ENCODE assay signal across 8 cellular contexts in genomic region chr10:103193107-103193819, GRCh38. TPM values are rescaled to one million over a fixed set of nuclear protein-coding genes. Genes with fewer than 3 reads are reported as not detected.
DNase-seq lines count a peak whose midpoint lies in the region; ATAC-seq and TF ChIP-seq lines count a peak whose summit lies in the region.

TSS of gene NT5C2 (minus strand) at chr10:103193272. CDS start at chr10:103174958, 18,314 bp downstream.

- peaks cover 8 to 10% of the 10 kb centered on the region in 2 donors for H3K36me3 Mint-ChIP-seq in CD4-positive, alpha-beta memory T cell
- peaks cover 4 to 12% of the 10 kb centered on the region in 2 donors for H3K36me3 Mint-ChIP-seq in activated T-cell treated with anti-CD3 and anti-CD28 coated beads, Interleukin-2, amount 50 U/mL, for 72 hours (ENCODE audit: insufficient read depth in 2 of 2)

- POLR2A ChIA-PET in CD4-positive, alpha-beta memory T cell (lab: Charles Lee; ENCODE audit: partially characterized antibody) = interaction anchor here (1.1 to 2.3 kb wide), 3 partner anchors 10 to 276 kb away, joined by 3 to 14 read pairs (median 6); partner anchors contain the start of gene CNNM2

- no peaks in the 10 kb centered on the region for H3K27me3 Mint-ChIP-seq in CD4-positive, alpha-beta memory T cell
- H3K27me3 Mint-ChIP-seq in activated T-cell treated with anti-CD3 and anti-CD28 coated beads, Interleukin-2, amount 50 U/mL, for 72 hours (ENCODE audit: low read depth) = peaks cover 10% of the 10 kb centered on the region

- no peaks in the 10 kb centered on the region for H3K36me3 ChIP-seq in CD4-positive, alpha-beta memory T cell (ENCODE audit: insufficient read depth, low read length)
- H3K36me3 ChIP-seq in Peyer's patch = peaks cover 0 to under 1% (median 0%) of the 10 kb centered on the region in 3 donors
- peaks cover 0 to under 1% (median 0%) of the 10 kb centered on the region in 3 donors for H3K36me3 ChIP-seq in esophagus squamous epithelium

- intact Hi-C loops in CD4-positive, alpha-beta memory T cell (cut with micrococcal nuclease) = loop anchor here (1.0 kb wide), 2 partner anchors 275 to 339 kb away; partner anchors contain the start of genes BORCS7 and CNNM2
- intact Hi-C loops in esophagus squamous epithelium (cut with DNase I) = no loop called here

- WGBS in esophagus squamous epithelium, 2 donors = 36 to 45% methylated on average over 5 to 6 of the region's 62 CpGs

- no peaks in the 10 kb centered on the region for H3K9me3 Mint-ChIP-seq in CD4-positive, alpha-beta memory T cell
- H3K9me3 Mint-ChIP-seq in activated T-cell treated with anti-CD3 and anti-CD28 coated beads, Interleukin-2, amount 50 U/mL, for 72 hours = no peaks in the 10 kb centered on the region

- peak within 1 kb of the TSS; percentile 94 to 98 (median 97) for H3K27ac Mint-ChIP-seq in CD4-positive, alpha-beta memory T cell
- peak within 1 kb of the TSS; percentile 99 for H3K27ac Mint-ChIP-seq in activated T-cell treated with anti-CD3 and anti-CD28 coated beads, Interleukin-2, amount 50 U/mL, for 72 hours

- H3K4me1 Mint-ChIP-seq in CD4-positive, alpha-beta memory T cell = peaks cover 27 to 49% (median 38%) of the 10 kb centered on the region in 4 donors
- H3K4me1 Mint-ChIP-seq in activated T-cell treated with anti-CD3 and anti-CD28 coated beads, Interleukin-2, amount 50 U/mL, for 72 hours (ENCODE audit: low read depth) = peaks cover 60% of the 10 kb centered on the region

- peak; percentile 54 for ATAC-seq in GM19438 (IDR thresholded peaks at IDR 0.05; ENCODE audit: low read depth, unreplicated experiment)
- ATAC-seq in activated T-cell treated with anti-CD3 and anti-CD28 coated beads, Interleukin-2, amount 50 U/mL, for 72 hours (replicated peaks in 1 of 2) = peak; percentile 84 to 85

- H3K9me3 ChIP-seq in CD4-positive, alpha-beta memory T cell (ENCODE audit: control insufficient read depth in 1 of 2, low read length in 2 of 2) = no peaks in the 10 kb centered on the region
- H3K9me3 ChIP-seq in Peyer's patch = no peaks in the 10 kb centered on the region
- no peaks in the 10 kb centered on the region for H3K9me3 ChIP-seq in esophagus squamous epithelium

- TF ChIP-seq POLR2A in Peyer's patch (IDR thresholded peaks at IDR 0.05) (no peak), esophagus squamous epithelium (IDR thresholded peaks at IDR 0.05) (peak in 2 of 4 donors; percentile 35 to 69)

- peak; percentile 65 to 76 (median 75) for DNase-seq in CD4-positive, alpha-beta memory T cell
- DNase-seq in HL-60 (ENCODE audit: low read depth in 1 of 2, low spot score in 1 of 2) = peak in 1 of 2 experiments; percentile 71
- peak; percentile 72 to 88 (median 86) for DNase-seq in Peyer's patch
- DNase-seq in activated T-cell treated with anti-CD3 and anti-CD28 coated beads, Interleukin-2, amount 50 U/mL, for 72 hours = peak; percentile 87 to 91
- DNase-seq in esophagus squamous epithelium (lab: John Stamatoyannopoulos, UW) = no peak
- DNase-seq in myocyte (ENCODE audit: low read depth) = peak; percentile 82
- peak; percentile 39 to 83 for DNase-seq in stimulated activated CD8-positive, alpha-beta memory T cell treated with anti-CD3 and anti-CD28 coated beads, Interleukin-7, amount 100 ng/mL, for 4 hours (ENCODE audit: low read depth in 2 of 2)

- CTCF ChIA-PET in CD4-positive, alpha-beta memory T cell (lab: Charles Lee; ENCODE audit: partially characterized antibody) = interaction anchor here (0.6 to 2.2 kb wide), 4 partner anchors 51 to 1099 kb away, joined by 3 to 8 read pairs (median 4); partner anchors contain the start of gene RPEL1

- H3K4me3 ChIP-seq in CD4-positive, alpha-beta memory T cell (ENCODE audit: low read length in 2 of 2) = peak within 1 kb of the TSS; percentile 80 to 81
- H3K4me3 ChIP-seq in HL-60 (replicated peaks; ENCODE audit: insufficient read depth, low read length) (peak within 1 kb of the TSS; percentile 69), Peyer's patch (peak within 1 kb of the TSS; percentile 77 to 100 (median 86)), esophagus squamous epithelium (peak within 1 kb of the TSS; percentile 73 to 100 (median 98))

- H3K27me3 ChIP-seq in CD4-positive, alpha-beta memory T cell (ENCODE audit: insufficient read depth, low read length) = no peaks in the 10 kb centered on the region
- H3K27me3 ChIP-seq in HL-60 (ENCODE audit: insufficient read depth, poor library complexity, severe bottlenecking) = no peaks in the 10 kb centered on the region
- no peaks in the 10 kb centered on the region for H3K27me3 ChIP-seq in Peyer's patch
- no peaks in the 10 kb centered on the region for H3K27me3 ChIP-seq in esophagus squamous epithelium

- H3K4me3 Mint-ChIP-seq in CD4-positive, alpha-beta memory T cell = peak within 1 kb of the TSS; percentile 94 to 99 (median 98)
- H3K4me3 Mint-ChIP-seq in activated T-cell treated with anti-CD3 and anti-CD28 coated beads, Interleukin-2, amount 50 U/mL, for 72 hours = peak within 1 kb of the TSS; percentile 98 to 100

- TF ChIP-seq CTCF in HL-60 (IDR thresholded peaks at IDR 0.05; ENCODE audit: insufficient read depth, low read length) (no peak), Peyer's patch (IDR thresholded peaks at IDR 0.05) (no peak), esophagus squamous epithelium (IDR thresholded peaks at IDR 0.05) (no peak)

- H3K27ac ChIP-seq in CD4-positive, alpha-beta memory T cell (ENCODE audit: low read depth, low read length) = peak within 1 kb of the TSS; percentile 76
- H3K27ac ChIP-seq in HL-60 (replicated peaks) (peak within 1 kb of the TSS; percentile 94), Peyer's patch (peak within 1 kb of the TSS; percentile 92 to 94 (median 94)), esophagus squamous epithelium (peak within 1 kb of the TSS; percentile 96 to 100 (median 99))

- peaks cover 41% of the 10 kb centered on the region for H3K4me1 ChIP-seq in CD4-positive, alpha-beta memory T cell (ENCODE audit: insufficient read depth, low read length)
- H3K4me1 ChIP-seq in Peyer's patch (peaks cover 0 to 25% (median 2%) of the 10 kb centered on the region in 4 donors), esophagus squamous epithelium (peaks cover 7 to 76% (median 40%) of the 10 kb centered on the region in 3 donors)

RNA-seq across cellular contexts. Expression of gene NT5C2, which starts in this region (rescaled TPM):
- total RNA-seq in CD4-positive, alpha-beta memory T cell = 10 to 100 TPM; 79.8 to 80.4 TPM
- 10 to 100 TPM; 54.3 to 78.8 TPM for polyA plus RNA-seq in CD4-positive, alpha-beta memory T cell
- total RNA-seq in Peyer's patch = 10 to 100 TPM; 39.6 to 86.5 (median 50.7) TPM
- total RNA-seq in activated T-cell treated with anti-CD3 and anti-CD28 coated beads, Interleukin-2, amount 50 U/mL, for 72 hours = 100 to 1,000 TPM in 1 of 2 donors, 10 to 100 TPM in 1; 99.6 to 102 TPM
- 10 to 100 TPM; 91.2 to 98.3 (median 92.5) TPM for total RNA-seq in esophagus squamous epithelium
- total RNA-seq in myocyte = 57.3 and 79.4 TPM in 2 replicates
- polyA plus RNA-seq in myocyte (2012) = 63.3 TPM
